In genomic region chr16:67277999-67278772, GRCh38 we compare ENCODE assay signal across 1 cellular context.
TF ChIP-seq lines count a peak whose summit lies in the region.

No MANE protein-coding gene starts in this region.

TF ChIP-seq in endothelial cell of umbilical vein, 7 proteins besides CTCF, POLR2A, EP300 and RAD21:
- TF ChIP-seq FOS (IDR thresholded peaks at IDR 0.05; ENCODE audit: borderline replicate concordance, insufficient read depth, low read length) (peak; percentile 51), MYC (IDR thresholded peaks at IDR 0.05; ENCODE audit: low read depth, low read length) (no peak), POLR2AphosphoS5 (IDR thresholded peaks at IDR 0.05; ENCODE audit: insufficient read depth, low read depth, low read length) (peak; percentile 67)
TF ChIP-seq in endothelial cell of umbilical vein: peak in this region for 2.
